Comparison of ENCODE assay signal across 15 cellular contexts in the genomic region with DNA sequence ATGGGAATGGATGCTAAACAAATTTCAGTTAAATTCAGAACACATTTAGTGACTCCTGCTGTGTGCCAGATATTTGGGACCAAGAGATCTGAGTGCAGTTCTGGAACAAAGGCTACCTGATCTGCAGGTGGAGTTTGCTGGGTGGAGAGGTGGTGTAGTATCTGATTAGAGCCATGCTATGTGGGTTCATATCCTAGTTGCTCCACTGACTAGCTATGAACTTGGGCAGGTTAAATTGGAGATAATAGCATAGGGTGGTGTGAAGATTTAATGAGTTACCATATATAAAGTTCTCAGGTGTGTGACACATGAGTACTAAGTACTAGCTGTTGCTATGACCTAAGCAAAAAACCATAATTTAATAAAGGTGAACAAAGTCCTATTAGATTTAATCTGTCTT. TPM values are rescaled to one million over a fixed set of nuclear protein-coding genes. Genes with fewer than 3 reads are reported as not detected.
A peak's percentile ranks its signal among the peaks of the same experiment; 100 is the strongest.
DNase-seq lines count a peak whose midpoint lies in the region; ATAC-seq and TF ChIP-seq lines count a peak whose summit lies in the region.
"Had no signal": no experiment of that assay in that cellular context is flagged by ENCODE, and none has a peak within 500 bp of the region (broad histone marks: within the 10 kb centered on the region; RNA-seq: fewer than 3 reads in every experiment).

No MANE protein-coding gene starts in this region.

- H3K36me3 Mint-ChIP-seq in activated CD4-positive, alpha-beta T cell treated with anti-CD3 and anti-CD28 coated beads for 36 hours (ENCODE audit: low read depth): peaks cover 4% of the 10 kb centered on the region
- H3K36me3 Mint-ChIP-seq in chondrocyte (ENCODE audit: low read depth): no peaks in the 10 kb centered on the region

- H3K4me2 ChIP-seq in OCI-LY7 (ENCODE audit: low read length): peak overlapping the region; percentile 89

- no peak for TF ChIP-seq POLR2A in spleen (IDR thresholded peaks at IDR 0.05)
- no peak for TF ChIP-seq POLR2A in adrenal gland (IDR thresholded peaks at IDR 0.05)

- H3K4me1 Mint-ChIP-seq in activated CD4-positive, alpha-beta T cell treated with anti-CD3 and anti-CD28 coated beads for 36 hours: peaks cover 63% of the 10 kb centered on the region
- H3K4me1 Mint-ChIP-seq in chondrocyte (ENCODE audit: low read depth): peaks cover 68% of the 10 kb centered on the region

- H3K27ac ChIP-seq in OCI-LY7 (ENCODE audit: low read depth, low read length, poor library complexity, severe bottlenecking) (no peak overlapping the region), spleen (peak overlapping the region in 4 of 8 donors; percentile 93 to 97 (median 94)), adrenal gland (no peak overlapping the region), upper lobe of right lung (no peak overlapping the region)
- H3K27ac ChIP-seq: neutrophil, thyroid gland had no signal

- H3K9me2 ChIP-seq in OCI-LY7 (ENCODE audit: insufficient read depth, low read length): no peaks in the 10 kb centered on the region

- no peaks in the 10 kb centered on the region for H3K27me3 ChIP-seq in spleen (replicated peaks in 1 of 7)
- no peaks in the 10 kb centered on the region for H3K27me3 ChIP-seq in adrenal gland
- H3K27me3 ChIP-seq in upper lobe of right lung: no peaks in the 10 kb centered on the region
- H3K27me3 ChIP-seq: thyroid gland had no signal

- H3K9me3 ChIP-seq in OCI-LY7 (ENCODE audit: low read length) (no peaks in the 10 kb centered on the region), spleen (no peaks in the 10 kb centered on the region), adrenal gland (replicated peaks in 1 of 3) (no peaks in the 10 kb centered on the region), upper lobe of right lung (no peaks in the 10 kb centered on the region)
- H3K9me3 ChIP-seq: neutrophil, thyroid gland had no signal

- TF ChIP-seq CTCF in OCI-LY7 (conservative IDR thresholded peaks at IDR 0.05; ENCODE audit: low read length) (no peak), chondrocyte (IDR thresholded peaks at IDR 0.05) (no peak), spleen (IDR thresholded peaks at IDR 0.05 in 8 of 11, conservative IDR thresholded peaks at IDR 0.05 in 3 of 11) (no peak), adrenal gland (IDR thresholded peaks at IDR 0.05) (no peak), upper lobe of right lung (IDR thresholded peaks at IDR 0.05) (no peak)

- peaks cover 39% of the 10 kb centered on the region for H3K79me2 ChIP-seq in OCI-LY7 (ENCODE audit: insufficient read depth, low read depth, low read length)

- POLR2A ChIA-PET in activated CD4-positive, alpha-beta T cell treated with anti-CD3 and anti-CD28 coated beads for 36 hours (lab: Charles Lee): interaction anchor here (0.6 kb wide), 1 partner anchor 24 kb away, joined by 3 read pairs; no protein-coding TSS in a partner anchor
- POLR2A ChIA-PET in OCI-LY7 (lab: Charles Lee): interaction anchor here (0.6 to 4.0 kb wide), 8 partner anchors 10 to 816 kb away, joined by 3 to 68 read pairs (median 5); a partner anchor contains a TSS

- H3K4me1 ChIP-seq in OCI-LY7 (ENCODE audit: insufficient read depth, low read length, poor library complexity, severe bottlenecking) (peaks cover 72% of the 10 kb centered on the region), spleen (peaks cover 21 to 77% (median 72%) of the 10 kb centered on the region in 6 donors), adrenal gland (replicated peaks in 1 of 2) (peaks cover 23 to 43% of the 10 kb centered on the region in 2 donors), upper lobe of right lung (peaks cover 15% of the 10 kb centered on the region)

- no peak overlapping the region for H3K27ac Mint-ChIP-seq in activated CD4-positive, alpha-beta T cell treated with anti-CD3 and anti-CD28 coated beads for 36 hours
- H3K27ac Mint-ChIP-seq in chondrocyte (ENCODE audit: unreplicated experiment): no peak overlapping the region

- no TSS peak for BruUV-seq in OCI-LY7 (replicated peaks; lab: Mats Ljungman, UMichigan)

- no peaks in the 10 kb centered on the region for H3K9me3 Mint-ChIP-seq in activated CD4-positive, alpha-beta T cell treated with anti-CD3 and anti-CD28 coated beads for 36 hours (ENCODE audit: low read depth)
- no peaks in the 10 kb centered on the region for H3K9me3 Mint-ChIP-seq in chondrocyte (ENCODE audit: low read depth)

- CTCF ChIA-PET in activated CD4-positive, alpha-beta T cell treated with anti-CD3 and anti-CD28 coated beads for 36 hours (lab: Charles Lee): interaction anchor here (0.7 to 6.8 kb wide), 11 partner anchors 9 to 676 kb away, joined by 3 to 125 read pairs (median 3); a partner anchor contains a TSS
- CTCF ChIA-PET in OCI-LY7 (lab: Charles Lee; ENCODE audit: unreplicated experiment): interaction anchor here (0.6 to 3.3 kb wide), 4 partner anchors 11 to 699 kb away, joined by 3 to 18 read pairs (median 6); a partner anchor contains a TSS

- DNase-seq in activated CD4-positive, alpha-beta T cell treated with anti-CD3 and anti-CD28 coated beads for 36 hours: no peak
- DNase-seq in activated CD4-positive, alpha-beta T cell treated with anti-CD3 and anti-CD28 coated beads, Interleukin-2, amount 50 U/mL, for 4 hours: no peak
- DNase-seq in OCI-LY7 (ENCODE audit: low spot score): no peak
- DNase-seq in chondrocyte (ENCODE audit: low spot score): no peak
- DNase-seq in spleen: no peak
- no peak for DNase-seq in adrenal gland
- no peak for DNase-seq in upper lobe of right lung
- DNase-seq: DMS 273 treated with DMSO at 0.1 percent for 48 hours, NCI-H1694, NCI-H69, thyroid gland had no signal

- H3K4me3 Mint-ChIP-seq in activated CD4-positive, alpha-beta T cell treated with anti-CD3 and anti-CD28 coated beads for 36 hours: peak overlapping the region; percentile 84
- peak overlapping the region; percentile 7 for H3K4me3 Mint-ChIP-seq in chondrocyte (ENCODE audit: unreplicated experiment)

- ATAC-seq in activated CD4-positive, alpha-beta T cell treated with anti-CD3 and anti-CD28 coated beads for 36 hours: no peak
- ATAC-seq in HG03025 (IDR thresholded peaks at IDR 0.05; ENCODE audit: low FRiP score, unreplicated experiment) (no peak), upper lobe of right lung (no peak)
- ATAC-seq: esophagus mucosa had no signal

- intact Hi-C loops in activated CD4-positive, alpha-beta T cell treated with anti-CD3 and anti-CD28 coated beads for 36 hours (cut with DNase I, micrococcal nuclease): loop anchor here (2.0 to 5.0 kb wide), 2 partner anchors 59 to 611 kb away; no protein-coding TSS in a partner anchor
- intact Hi-C loops in OCI-LY7 (cut with micrococcal nuclease; ENCODE audit: unreplicated experiment): loop anchor here (2.0 to 10.0 kb wide), 5 partner anchors 47 to 1123 kb away; a partner anchor contains a TSS
- intact Hi-C loops in spleen (cut with DNase I; ENCODE audit: low total_unique reads): loop anchor here (10.0 kb wide), 1 partner anchor 133 kb away; no protein-coding TSS in a partner anchor
- intact Hi-C loops in adrenal gland (cut with DNase I): no loop called here
- intact Hi-C loops in upper lobe of right lung (cut with DNase I): no loop called here

- no peak overlapping the region for H2AFZ ChIP-seq in OCI-LY7 (ENCODE audit: low read length)

- H3K4me3 ChIP-seq in OCI-LY7 (ENCODE audit: low read depth, low read length, poor library complexity, severe bottlenecking) (peak overlapping the region; percentile 82), spleen (peak overlapping the region in 6 of 8 donors; percentile 69 to 86 (median 82)), adrenal gland (no peak overlapping the region), upper lobe of right lung (no peak overlapping the region)
- H3K4me3 ChIP-seq: thyroid gland had no signal

- H4K20me1 ChIP-seq in OCI-LY7 (ENCODE audit: insufficient read depth, low read length): no peaks in the 10 kb centered on the region; the same call in 1 of the 2 replicates

- no peaks in the 10 kb centered on the region for H3K27me3 Mint-ChIP-seq in activated CD4-positive, alpha-beta T cell treated with anti-CD3 and anti-CD28 coated beads for 36 hours
- H3K27me3 Mint-ChIP-seq in chondrocyte (ENCODE audit: low read depth): no peaks in the 10 kb centered on the region

- H3K36me3 ChIP-seq in OCI-LY7 (ENCODE audit: insufficient read depth, low read length) (0 out of 2 replicates have a peak, but pooled peaks cover 3% of the 10 kb centered on the region), spleen (no peaks in the 10 kb centered on the region), adrenal gland (replicated peaks in 1 of 2) (no peaks in the 10 kb centered on the region), upper lobe of right lung (no peaks in the 10 kb centered on the region)
- H3K36me3 ChIP-seq: neutrophil, thyroid gland had no signal

RNA-seq across cellular contexts. Expression of a gene that starts 2.0 kb away (rescaled TPM):
- total RNA-seq in activated CD4-positive, alpha-beta T cell treated with anti-CD3 and anti-CD28 coated beads for 36 hours: 10 to 100 TPM; 11.1 to 13.1 TPM
- 18.5 and 20.4 TPM in 2 replicates for total RNA-seq in OCI-LY7 (2014; rRNA removed; shearing (Covaris generic))
- total RNA-seq in OCI-LY7 (2022): 21.4 and 22.5 TPM in 2 replicates
- 48.0 to 71.1 TPM (median 67.9 TPM) in 3 replicates for total RNA-seq in chondrocyte
- total RNA-seq in spleen: 10 to 100 TPM; 34.3 to 80.5 (median 70.5) TPM
- polyA plus RNA-seq in spleen: 10 to 100 TPM in 1 of 3 donors, 1 to 10 TPM in 2; 6.3 to 12.5 (median 9.8) TPM
- 10 to 100 TPM; 17.6 to 54.9 (median 32.8) TPM for total RNA-seq in adrenal gland
- 10 to 100 TPM in 1 of 3 donors, 1 to 10 TPM in 2; 6.1 to 33.1 (median 6.6) TPM for polyA plus RNA-seq in adrenal gland
- total RNA-seq in upper lobe of right lung: 32.2 TPM

RNA-seq across cellular contexts. Expression of a gene that starts 24.9 kb away (rescaled TPM):
- total RNA-seq in activated CD4-positive, alpha-beta T cell treated with anti-CD3 and anti-CD28 coated beads for 36 hours: 10 to 100 TPM; 23.7 to 26.5 TPM
- total RNA-seq in OCI-LY7 (2014; rRNA removed; shearing (Covaris generic)): 12.8 and 13.1 TPM in 2 replicates
- total RNA-seq in OCI-LY7 (2022): 36.6 and 42.1 TPM in 2 replicates
- 45.2 to 48.6 TPM (median 45.5 TPM) in 3 replicates for total RNA-seq in chondrocyte
- 10 to 100 TPM; 38.1 to 63.9 (median 55.7) TPM for total RNA-seq in spleen
- polyA plus RNA-seq in spleen: 10 to 100 TPM; 59.6 to 63.3 (median 62.6) TPM
- total RNA-seq in adrenal gland: 10 to 100 TPM; 20.0 to 60.4 (median 39.5) TPM
- 10 to 100 TPM; 44.8 to 58.8 (median 54.1) TPM for polyA plus RNA-seq in adrenal gland
- total RNA-seq in upper lobe of right lung: 42.2 TPM

RNA-seq across cellular contexts. Expression of a gene that starts 42.4 kb away (rescaled TPM):
- not detected for total RNA-seq in activated CD4-positive, alpha-beta T cell treated with anti-CD3 and anti-CD28 coated beads for 36 hours
- not detected in 2 replicates for total RNA-seq in OCI-LY7 (2014; rRNA removed; shearing (Covaris generic))
- total RNA-seq in OCI-LY7 (2022) (not detected in 2 replicates), chondrocyte (not detected in 3 replicates), spleen (not detected), adrenal gland (not detected), upper lobe of right lung (not detected)
- polyA plus RNA-seq in spleen (not detected), adrenal gland (not detected)
- total RNA-seq: esophagus mucosa, liver, thyroid gland had no signal
- polyA plus RNA-seq: liver had no signal

Comparison
In these comparisons a context has a peak if more than half of its experiments do, and no peak if none do; other contexts are left out.
1. H3K4me3 ChIP-seq: peak in OCI-LY7 (single experiment) and spleen (6 of 8); none in adrenal gland (0 of 4) and upper lobe of right lung (single experiment).
2. intact Hi-C loops: an anchor here in activated CD4-positive, alpha-beta T cell treated with anti-CD3 and anti-CD28 coated beads for 36 hours (2.0 to 5.0 kb wide), OCI-LY7 (2.0 to 10.0 kb wide) and spleen (10.0 kb wide); none called in adrenal gland and upper lobe of right lung.